Comparison of ENCODE assay signal across 16 cellular contexts in genomic region chr1:12407962-12408288, GRCh38.
DNase-seq lines count a peak whose midpoint lies in the region; ATAC-seq and TF ChIP-seq lines count a peak whose summit lies in the region.
"Had no signal": no experiment of that assay in that cellular context is flagged by ENCODE, and none has a peak within 500 bp of the region (broad histone marks: within the 10 kb centered on the region; RNA-seq: fewer than 3 reads in every experiment).

No MANE protein-coding gene starts in this region.

- no peaks in the 10 kb centered on the region for H3K27me3 Mint-ChIP-seq in MCF 10A (ENCODE audit: insufficient read depth, unreplicated experiment)
- H3K27me3 Mint-ChIP-seq: activated B cell treated with CpG ODN at 0.5 μM for 24 hours, T-helper 17 cell had no signal

- H3K36me3 ChIP-seq in breast epithelium (no peaks in the 10 kb centered on the region), esophagus squamous epithelium (peaks cover 0 to 56% (median 3%) of the 10 kb centered on the region in 3 donors), sigmoid colon (peaks cover 0 to 31% (median 11%) of the 10 kb centered on the region in 4 donors), urinary bladder (ENCODE audit: insufficient read depth) (no peaks in the 10 kb centered on the region)

- BruUV-seq in MCF 10A (replicated peaks; lab: Mats Ljungman, UMichigan) = no TSS peak

- peaks cover 7% of the 10 kb centered on the region for H3K9me3 Mint-ChIP-seq in MCF 10A (ENCODE audit: unreplicated experiment)

- H3K27me3 ChIP-seq in breast epithelium (no peaks in the 10 kb centered on the region), esophagus squamous epithelium (no peaks in the 10 kb centered on the region), sigmoid colon (no peaks in the 10 kb centered on the region)

- CTCF ChIA-PET in MCF 10A (lab: Yijun Ruan, JAX) = interaction anchor here (0.9 to 2.1 kb wide), 6 partner anchors 23 to 308 kb away, joined by 3 to 6 read pairs (median 4); no protein-coding TSS in a partner anchor

- no peaks in the 10 kb centered on the region for H3K4me1 Mint-ChIP-seq in MCF 10A (ENCODE audit: insufficient read depth, unreplicated experiment)

- H3K9me3 ChIP-seq in breast epithelium (no peaks in the 10 kb centered on the region), esophagus squamous epithelium (no peaks in the 10 kb centered on the region), sigmoid colon (no peaks in the 10 kb centered on the region)

- DNase-seq in breast epithelium (ENCODE audit: low spot score in 2 of 2) (no peak), MCF 10A (ENCODE audit: unreplicated experiment) (no peak), esophagus squamous epithelium (lab: John Stamatoyannopoulos, UW) (no peak), sigmoid colon (no peak), NOMO-1 treated with dmso at 0.1 percent for 144 hours (lab: John Stamatoyannopoulos, UW; ENCODE audit: unreplicated experiment) (no peak), hepatic stellate cell (ENCODE audit: low spot score) (no peak)
- DNase-seq: activated B cell treated with CpG ODN at 0.5 μM for 24 hours, activated gamma-delta T cell treated with Interleukin-2 at 50 U/mL for 16 hours, KG1, NCI-H2081 treated with DMSO at 0.1 percent for 48 hours, NCI-H524, SIG-M5, T-helper 17 cell had no signal

- H3K4me3 Mint-ChIP-seq in MCF 10A (ENCODE audit: unreplicated experiment) = no peak overlapping the region
- H3K4me3 Mint-ChIP-seq: activated B cell treated with CpG ODN at 0.5 μM for 24 hours, CD14-positive monocyte, T-helper 17 cell had no signal

- H3K4me1 ChIP-seq in breast epithelium (peaks cover 9 to 28% of the 10 kb centered on the region in 2 donors), esophagus squamous epithelium (peaks cover 15 to 57% (median 36%) of the 10 kb centered on the region in 3 donors), sigmoid colon (peaks cover 0 to 51% (median 49%) of the 10 kb centered on the region in 4 donors), urinary bladder (ENCODE audit: insufficient read depth) (no peaks in the 10 kb centered on the region)

- no peak overlapping the region for H3K27ac Mint-ChIP-seq in MCF 10A (ENCODE audit: low read depth, unreplicated experiment)
- H3K27ac Mint-ChIP-seq: activated B cell treated with CpG ODN at 0.5 μM for 24 hours had no signal

- no peak for ATAC-seq in HG02840 (IDR thresholded peaks at IDR 0.05; ENCODE audit: low FRiP score, unreplicated experiment)
- ATAC-seq: T-helper 17 cell had no signal

- POLR2A ChIA-PET in MCF 10A (lab: Yijun Ruan, JAX) = interaction anchor here (0.6 to 1.4 kb wide), 2 partner anchors 72 to 211 kb away, joined by 3 to 5 read pairs; partner anchors contain the start of gene DHRS3

- peak overlapping the region; percentile 80 to 88 for H3K27ac ChIP-seq in breast epithelium
- peak overlapping the region; percentile 66 to 81 (median 77) for H3K27ac ChIP-seq in esophagus squamous epithelium
- H3K27ac ChIP-seq in sigmoid colon = peak overlapping the region; percentile 75 to 82 (median 80)
- peak overlapping the region; percentile 6 for H3K27ac ChIP-seq in urinary bladder (ENCODE audit: low read depth)

- intact Hi-C loops in breast epithelium (cut with DNase I; ENCODE audit: low total_unique reads) (no loop called here), MCF 10A (cut with micrococcal nuclease) (loop anchor here (1.0 kb wide), 1 partner anchor 212 kb away; no protein-coding TSS in a partner anchor), esophagus squamous epithelium (cut with DNase I) (no loop called here), sigmoid colon (cut with DNase I) (loop anchor here (1.0 to 5.0 kb wide), 3 partner anchors 53 to 211 kb away; no protein-coding TSS in a partner anchor)

- 45 to 72% methylated on average over 4 of the region's 4 CpGs for WGBS in esophagus squamous epithelium, 2 donors
- WGBS in sigmoid colon, 2 donors = 34 to 53% methylated on average over 4 of the region's 4 CpGs
- 52% methylated on average over 4 of the region's 4 CpGs for WGBS in urinary bladder

- TF ChIP-seq POLR2A in breast epithelium (IDR thresholded peaks at IDR 0.05) (no peak), esophagus squamous epithelium (IDR thresholded peaks at IDR 0.05) (no peak), sigmoid colon (IDR thresholded peaks at IDR 0.05) (no peak)

- H3K4me3 ChIP-seq in breast epithelium (no peak overlapping the region), esophagus squamous epithelium (no peak overlapping the region), sigmoid colon (no peak overlapping the region), urinary bladder (ENCODE audit: low read depth, low read length) (no peak overlapping the region)

- TF ChIP-seq EP300 in sigmoid colon (IDR thresholded peaks at IDR 0.05) = no peak

- TF ChIP-seq CTCF in breast epithelium (IDR thresholded peaks at IDR 0.05) (no peak), MCF 10A (IDR thresholded peaks at IDR 0.05; ENCODE audit: unreplicated experiment) (no peak), esophagus squamous epithelium (IDR thresholded peaks at IDR 0.05) (no peak), sigmoid colon (IDR thresholded peaks at IDR 0.05) (no peak)

- peaks cover 51% of the 10 kb centered on the region for H3K36me3 Mint-ChIP-seq in MCF 10A (ENCODE audit: insufficient read depth, unreplicated experiment)

Comparison
In these comparisons a context has a peak if more than half of its experiments do, and no peak if none do; other contexts are left out.
1. intact Hi-C loops: an anchor here in MCF 10A (1.0 kb wide) and sigmoid colon (1.0 to 5.0 kb wide); none called in breast epithelium and esophagus squamous epithelium.
2. H3K27ac ChIP-seq: peak in every context shown above with its lines; median percentile 84 in breast epithelium; 80 in sigmoid colon; 77 in esophagus squamous epithelium; 6 in urinary bladder.